8 cellular contexts compared by ENCODE assay signal in genomic region chr6:11043961-11044711, GRCh38. TPM values are rescaled to one million over a fixed set of nuclear protein-coding genes. Genes with fewer than 3 reads are reported as not detected.
DNase-seq lines count a peak whose midpoint lies in the region; ATAC-seq, FAIRE-seq and TF ChIP-seq lines count a peak whose summit lies in the region.

TSS of gene ELOVL2 (minus strand) at chr6:11044305. CDS start at chr6:11044230, 75 bp downstream.

- in situ Hi-C loops in K562 (cut with MboI), result no loop called here

- H3K27ac ChIP-seq in K562 (ENCODE audit: extremely low read depth, low read depth, low read length) (no peak within 1 kb of the TSS), Karpas-422 (ENCODE audit: low read length) (no peak within 1 kb of the TSS)

- H3K9me2 ChIP-seq in Karpas-422 (replicated peaks; ENCODE audit: insufficient read depth, low read length), result no peaks in the 10 kb centered on the region

- peak; percentile 46 to 84 for TF ChIP-seq RAD21 in K562 (CRISPR knock-in tag; conservative IDR thresholded peaks at IDR 0.05 in 1 of 2, IDR thresholded peaks at IDR 0.05 in 1 of 2)

- H3K4me3 ChIP-seq in K562, result peak within 1 kb of the TSS; percentile 43
- H3K4me3 ChIP-seq in Karpas-422 (ENCODE audit: low read length), result no peak within 1 kb of the TSS

- no peak for FAIRE-seq in K562 (lab: Jason Lieb, UNC)

- intact Hi-C loops in K562 (cut with micrococcal nuclease), result loop anchor here (1.0 kb wide), 1 partner anchor 93 kb away; no protein-coding TSS in a partner anchor

- CTCF ChIA-PET in K562 (lab: Yijun Ruan, JAX; ENCODE audit: low intra/inter-chr PET ratio), result interaction anchor here (0.6 to 2.0 kb wide), 8 partner anchors 25 to 961 kb away, joined by 3 to 8 read pairs (median 3); no protein-coding TSS in a partner anchor

- H2AFZ ChIP-seq in K562 (ENCODE audit: low read depth, low read length) (peak within 1 kb of the TSS; percentile 83), Karpas-422 (ENCODE audit: low read length) (no peak within 1 kb of the TSS)

- TF ChIP-seq POLR2A in K562 (conservative IDR thresholded peaks at IDR 0.05), result no peak

- no peaks in the 10 kb centered on the region for H3K79me2 ChIP-seq in K562 (ENCODE audit: control insufficient read depth, insufficient read depth, low read length)
- no peaks in the 10 kb centered on the region for H3K79me2 ChIP-seq in Karpas-422 (ENCODE audit: low read length)

- 4% methylated on average over 26 of the region's 124 CpGs for WGBS in K562 (ENCODE audit: insufficient coverage, low coverage, missing lambda C conversion rate)

- H3K4me2 ChIP-seq in K562 (ENCODE audit: insufficient read depth, low read length) (peak within 1 kb of the TSS; percentile 77), Karpas-422 (ENCODE audit: low read depth, low read length, poor library complexity, severe bottlenecking) (no peak within 1 kb of the TSS)

- H3K9ac ChIP-seq in K562 (ENCODE audit: insufficient read depth in 1 of 2, low read depth in 2 of 2, low read length in 2 of 2) (peak within 1 kb of the TSS in 1 of 2 experiments; percentile 83; a peak in 2 of 4 replicates), Karpas-422 (ENCODE audit: low read length) (no peak within 1 kb of the TSS)

- TF ChIP-seq EP300 in K562 (IDR thresholded peaks at IDR 0.05; ENCODE audit: low read length), result no peak

- H3K4me1 ChIP-seq in K562 (replicated peaks in 1 of 2; ENCODE audit: control insufficient read depth in 2 of 2, insufficient read depth in 2 of 2, low read length in 2 of 2), result peaks cover 0 to 18% of the 10 kb centered on the region in 2 experiments; a peak in 2 of 5 replicates
- no peaks in the 10 kb centered on the region for H3K4me1 ChIP-seq in Karpas-422 (ENCODE audit: low read length)

- DNase-seq in COLO668 (lab: John Stamatoyannopoulos, UW; ENCODE audit: unreplicated experiment) (peak; percentile 55), NCI-H748 treated with DMSO at 0.1 percent for 48 hours (lab: John Stamatoyannopoulos, UW) (peak; percentile 34), K562 (ENCODE audit: extremely low read depth in 1 of 4, low spot score in 3 of 4) (peak; percentile 72 to 96 (median 90)), iPS-NIHi11 (ENCODE audit: low spot score) (peak; percentile 89), Karpas-422 (no peak)
- DNase-seq in stimulated activated CD4-positive, alpha-beta T cell treated with anti-CD3 and anti-CD28 coated beads, Interleukin-4, amount 100 ng/mL, for 1 hour, result peak; percentile 21
- no peak for DNase-seq in stimulated activated naive CD4-positive, alpha-beta T cell (lab: John Stamatoyannopoulos, UW)

- H4K20me1 ChIP-seq in K562 (replicated peaks; ENCODE audit: control insufficient read depth, insufficient read depth, low read length), result no peaks in the 10 kb centered on the region
- H4K20me1 ChIP-seq in Karpas-422 (ENCODE audit: insufficient read depth, low read depth, low read length), result no peaks in the 10 kb centered on the region

- TF ChIP-seq CTCF in K562 (IDR thresholded peaks at IDR 0.05 in 2 of 3, conservative IDR thresholded peaks at IDR 0.05 in 1 of 3; ENCODE audit: insufficient read depth in 2 of 3, low read depth in 1 of 3, low read length in 3 of 3), result peak; percentile 82 to 99 (median 99)

- POLR2A ChIA-PET in K562 (lab: Yijun Ruan, JAX), result interaction anchor here (0.6 kb wide), 1 partner anchor 16 kb away, joined by 3 read pairs; no protein-coding TSS in a partner anchor

- H3K36me3 ChIP-seq in K562 (ENCODE audit: control insufficient read depth, insufficient read depth, low read length), result no peaks in the 10 kb centered on the region
- H3K36me3 ChIP-seq in Karpas-422 (ENCODE audit: insufficient read depth, low read length), result no peaks in the 10 kb centered on the region

- ATAC-seq in GM21360 (IDR thresholded peaks at IDR 0.05; ENCODE audit: unreplicated experiment), result peak; percentile 63
- ATAC-seq in K562, result peak; percentile 89

- 0 out of 2 replicates have a peak, but pooled peaks cover 2% of the 10 kb centered on the region for H3K9me3 ChIP-seq in K562 (replicated peaks; ENCODE audit: control insufficient read depth, insufficient read depth, low read depth, low read length)
- no peaks in the 10 kb centered on the region for H3K9me3 ChIP-seq in Karpas-422 (ENCODE audit: low read length)

- no peaks in the 10 kb centered on the region for H3K9me1 ChIP-seq in K562 (ENCODE audit: control insufficient read depth, insufficient read depth, low read length)

- no TSS peak for BruUV-seq in K562 (replicated peaks; lab: Mats Ljungman, UMichigan)

- H3K27me3 ChIP-seq in K562 (ENCODE audit: control insufficient read depth in 2 of 2, insufficient read depth in 2 of 2, low read length in 2 of 2) (peaks cover 33% of the 10 kb centered on the region in 2 experiments), Karpas-422 (ENCODE audit: low read length) (no peaks in the 10 kb centered on the region)

TF ChIP-seq in K562, 482 proteins besides CTCF, POLR2A, EP300 and RAD21 (continues in another document):
- TF ChIP-seq IRF2 (CRISPR knock-in tag; IDR thresholded peaks at IDR 0.05), result no peak
- TF ChIP-seq GABPA (tag; conservative IDR thresholded peaks at IDR 0.05; ENCODE audit: low read depth), result no peak
- TF ChIP-seq NBN (IDR thresholded peaks at IDR 0.05; ENCODE audit: low read depth), result no peak
- TF ChIP-seq SNIP1 (IDR thresholded peaks at IDR 0.05; ENCODE audit: low read depth), result no peak
- TF ChIP-seq ZNF655 (CRISPR knock-in tag; IDR thresholded peaks at IDR 0.05), result no peak
- no peak for TF ChIP-seq HES1 (IDR thresholded peaks at IDR 0.05; ENCODE audit: low read depth)
- TF ChIP-seq RBM15 (IDR thresholded peaks at IDR 0.05; ENCODE audit: insufficient read depth, low read length), result no peak
- TF ChIP-seq TARDBP (IDR thresholded peaks at IDR 0.05), result no peak
- TF ChIP-seq SPI1 (IDR thresholded peaks at IDR 0.05; ENCODE audit: borderline replicate concordance, low read depth, low read length), result no peak
- TF ChIP-seq KLF16 (IDR thresholded peaks at IDR 0.05), result peak; percentile 17; the same call in 1 of the 2 replicates
- no peak for TF ChIP-seq NFATC3 (IDR thresholded peaks at IDR 0.05)
- TF ChIP-seq FOXA1 (IDR thresholded peaks at IDR 0.05; ENCODE audit: borderline replicate concordance), result no peak
- TF ChIP-seq ATF7 (IDR thresholded peaks at IDR 0.05), result no peak
- no peak for TF ChIP-seq ZNF551 (CRISPR knock-in tag; IDR thresholded peaks at IDR 0.05)
- TF ChIP-seq E4F1 (CRISPR knock-in tag; IDR thresholded peaks at IDR 0.05; ENCODE audit: borderline replicate concordance), result no peak

RNA-seq across cellular contexts. Expression of gene ELOVL2, which starts in this region (rescaled TPM):
- total RNA-seq in K562 (2011; cell fraction: chromatin; rRNA removed; ENCODE audit: low replicate concordance), result 0.09 and 0.23 TPM in 2 replicates
- total RNA-seq in K562 (2011; cell fraction: nucleolus; rRNA removed), result 0.13 and 0.17 TPM in 2 replicates
- 0.22 and 0.76 TPM in 2 replicates for total RNA-seq in K562 (2011; cell fraction: nucleoplasm; rRNA removed)
- 0.05 and 0.33 TPM in 2 replicates for total RNA-seq in K562 (2014; rRNA removed)
- total RNA-seq in K562 (2014; rRNA removed; fragmentation: Illumina TruSeq; extraction: Trizol), result 0.36 and 0.48 TPM in 2 replicates
- 0.30 and 0.47 TPM in 2 replicates for total RNA-seq in K562 (2015; rRNA removed; fragmentation: Illumina TruSeq; extraction: Trizol)
- 0.29 and 0.31 TPM in 2 replicates for total RNA-seq in K562 (2021)
- polyA plus RNA-seq in K562 (2011; rRNA removed), result 0.35 and 0.96 TPM in 2 replicates
- 0.15 and 0.31 TPM in 2 replicates for polyA plus RNA-seq in K562 (2011; cell fraction: cytosol; rRNA removed)
- polyA plus RNA-seq in K562 (2011; cell fraction: nucleus; rRNA removed), result 0.07 and 0.21 TPM in 2 replicates
- polyA plus RNA-seq in K562 (2012), result 0.57 and 0.64 TPM in 2 replicates
- polyA plus RNA-seq in K562 (2014; fragmentation: Illumina TruSeq; extraction: Trizol), result 0.35 and 0.56 TPM in 2 replicates
- under 1 TPM; 0.14 to 0.20 TPM for polyA plus RNA-seq in K562 (2014; fragmentation: Nextera tagmentation; extraction: Ambion mirVana)
- 0.17 and 0.23 TPM in 2 replicates for polyA plus RNA-seq in K562 (2014; rRNA removed)
- 0.39 and 1.0 TPM in 2 replicates for polyA minus RNA-seq in K562 (2011; rRNA and poly(A)+ RNA removed)
- polyA minus RNA-seq in K562 (2011; cell fraction: cytosol; rRNA and poly(A)+ RNA removed), result 0.27 and 0.29 TPM in 2 replicates
- 0.27 TPM in 1 of 2 replicates, not detected in the other for polyA minus RNA-seq in K562 (2011; cell fraction: nucleus; rRNA and poly(A)+ RNA removed)
- 0.07 TPM in 1 of 2 replicates, not detected in the other for total RNA-seq in Karpas-422 (2014; rRNA removed; shearing (Covaris generic); ENCODE audit: low replicate concordance)

Comparison
In these comparisons a context has a peak if more than half of its experiments do, and no peak if none do; other contexts are left out.
1. DNase-seq: peak in COLO668 (single experiment), NCI-H748 treated with DMSO at 0.1 percent for 48 hours (single experiment), K562 (4 of 4), iPS-NIHi11 (single experiment) and stimulated activated CD4-positive, alpha-beta T cell treated with anti-CD3 and anti-CD28 coated beads, Interleukin-4, amount 100 ng/mL, for 1 hour (single experiment); none in stimulated activated naive CD4-positive, alpha-beta T cell (0 of 6) and Karpas-422 (single experiment).